In genomic region chr1:224617410-224618361, GRCh38 we compare ENCODE assay signal across 9 cellular contexts. TPM values are rescaled to one million over a fixed set of nuclear protein-coding genes. Genes with fewer than 3 reads are reported as not detected.
DNase-seq lines count a peak whose midpoint lies in the region; ATAC-seq and TF ChIP-seq lines count a peak whose summit lies in the region.
"Had no signal": no experiment of that assay in that cellular context is flagged by ENCODE, and none has a peak within 500 bp of the region (broad histone marks: within the 10 kb centered on the region; RNA-seq: fewer than 3 reads in every experiment).

No MANE protein-coding gene starts in this region.

- no peaks in the 10 kb centered on the region for H3K36me3 Mint-ChIP-seq in activated naive CD4-positive, alpha-beta T cell treated with anti-CD3 and anti-CD28 coated beads, Interleukin-2, amount 50 U/mL, for 24 hours
- peaks cover 4% of the 10 kb centered on the region for H3K36me3 Mint-ChIP-seq in activated naive CD4-positive, alpha-beta T cell treated with anti-CD3 and anti-CD28 coated beads, Interleukin-2, amount 10 ng/mL, durations not matched to agents 7 days and 5 days
- peaks cover 14% of the 10 kb centered on the region for H3K36me3 Mint-ChIP-seq in activated T-helper 2 cell treated with anti-CD3 and anti-CD28 coated beads, Interferon-gamma antibody, Interleukin-2, Interleukin-4, amounts not matched to agents 10 μg/mL and 5 μg/mL and 100 μg/mL, durations not matched to agents 14 hours and 24 hours and 36 hours (ENCODE audit: low read depth)
- H3K36me3 Mint-ChIP-seq in type B pancreatic cell: no peaks in the 10 kb centered on the region

- H3K4me1 Mint-ChIP-seq in activated naive CD4-positive, alpha-beta T cell treated with anti-CD3 and anti-CD28 coated beads, Interleukin-2, amount 50 U/mL, for 24 hours: peaks cover 26% of the 10 kb centered on the region
- peaks cover 28% of the 10 kb centered on the region for H3K4me1 Mint-ChIP-seq in activated naive CD4-positive, alpha-beta T cell treated with anti-CD3 and anti-CD28 coated beads, Interleukin-2, amount 10 ng/mL, durations not matched to agents 7 days and 5 days
- H3K4me1 Mint-ChIP-seq in activated T-helper 2 cell treated with anti-CD3 and anti-CD28 coated beads, Interferon-gamma antibody, Interleukin-2, Interleukin-4, amounts not matched to agents 10 μg/mL and 5 μg/mL and 100 μg/mL, durations not matched to agents 14 hours and 24 hours and 36 hours (ENCODE audit: low read depth): peaks cover 32% of the 10 kb centered on the region
- H3K4me1 Mint-ChIP-seq in type B pancreatic cell (ENCODE audit: unreplicated experiment): peaks cover 8% of the 10 kb centered on the region

- H3K27me3 Mint-ChIP-seq in activated naive CD4-positive, alpha-beta T cell treated with anti-CD3 and anti-CD28 coated beads, Interleukin-2, amount 50 U/mL, for 24 hours: peaks cover 50% of the 10 kb centered on the region
- peaks cover 93% of the 10 kb centered on the region for H3K27me3 Mint-ChIP-seq in activated naive CD4-positive, alpha-beta T cell treated with anti-CD3 and anti-CD28 coated beads, Interleukin-2, amount 10 ng/mL, durations not matched to agents 7 days and 5 days
- H3K27me3 Mint-ChIP-seq in activated T-helper 2 cell treated with anti-CD3 and anti-CD28 coated beads, Interferon-gamma antibody, Interleukin-2, Interleukin-4, amounts not matched to agents 10 μg/mL and 5 μg/mL and 100 μg/mL, durations not matched to agents 14 hours and 24 hours and 36 hours (ENCODE audit: low read depth): peaks cover 71% of the 10 kb centered on the region
- peaks cover 82% of the 10 kb centered on the region for H3K27me3 Mint-ChIP-seq in type B pancreatic cell

- ATAC-seq in right lobe of liver: no peak

- H3K4me1 ChIP-seq in iPS-20b (ENCODE audit: insufficient read depth, low read length): no peaks in the 10 kb centered on the region
- peaks cover 0 to 12% (median 0%) of the 10 kb centered on the region in 4 donors for H3K4me1 ChIP-seq in right lobe of liver

- no peak overlapping the region for H3K9ac ChIP-seq in iPS-20b (ENCODE audit: low read depth, low read length)

- TF ChIP-seq POLR2A in right lobe of liver (IDR thresholded peaks at IDR 0.05): no peak

- intact Hi-C loops in activated T-helper 2 cell treated with anti-CD3 and anti-CD28 coated beads, Interferon-gamma antibody, Interleukin-2, Interleukin-4, amounts not matched to agents 10 μg/mL and 5 μg/mL and 100 μg/mL, durations not matched to agents 14 hours and 24 hours and 36 hours (cut with micrococcal nuclease): no loop called here
- intact Hi-C loops in right lobe of liver (cut with DNase I): no loop called here

- peaks cover 12% of the 10 kb centered on the region for H3K9me3 Mint-ChIP-seq in activated naive CD4-positive, alpha-beta T cell treated with anti-CD3 and anti-CD28 coated beads, Interleukin-2, amount 50 U/mL, for 24 hours
- peaks cover 11% of the 10 kb centered on the region for H3K9me3 Mint-ChIP-seq in activated naive CD4-positive, alpha-beta T cell treated with anti-CD3 and anti-CD28 coated beads, Interleukin-2, amount 10 ng/mL, durations not matched to agents 7 days and 5 days
- peaks cover 14% of the 10 kb centered on the region for H3K9me3 Mint-ChIP-seq in activated T-helper 2 cell treated with anti-CD3 and anti-CD28 coated beads, Interferon-gamma antibody, Interleukin-2, Interleukin-4, amounts not matched to agents 10 μg/mL and 5 μg/mL and 100 μg/mL, durations not matched to agents 14 hours and 24 hours and 36 hours
- H3K9me3 Mint-ChIP-seq in type B pancreatic cell: peaks cover 11% of the 10 kb centered on the region

- CTCF ChIA-PET in activated naive CD4-positive, alpha-beta T cell treated with anti-CD3 and anti-CD28 coated beads, Interleukin-2, amount 10 ng/mL, durations not matched to agents 7 days and 5 days (lab: Charles Lee): no interaction called here

- 5% methylated on average over 33 of the region's 55 CpGs for WGBS in right lobe of liver (ENCODE audit: insufficient coverage, low coverage, low lambda C conversion rate, missing lambda C conversion rate)

- no peak for DNase-seq in activated naive CD4-positive, alpha-beta T cell treated with anti-CD3 and anti-CD28 coated beads, Interleukin-2, amount 10 ng/mL, durations not matched to agents 7 days and 5 days
- no peak for DNase-seq in activated T-helper 2 cell treated with anti-CD3 and anti-CD28 coated beads, Interferon-gamma antibody, Interleukin-2, Interleukin-4, amounts not matched to agents 10 μg/mL and 5 μg/mL and 100 μg/mL, durations not matched to agents 14 hours and 24 hours and 36 hours (ENCODE audit: low spot score)
- DNase-seq in type B pancreatic cell (ENCODE audit: extremely low spot score, unreplicated experiment) (no peak), right lobe of liver (no peak), mesenteric fat pad (ENCODE audit: low spot score) (no peak), NCI-H2029 treated with DMSO at 0.1 percent for 48 hours (lab: John Stamatoyannopoulos, UW) (no peak)
- DNase-seq: NCI-H2081 had no signal

- peaks cover 73% of the 10 kb centered on the region for H3K27me3 ChIP-seq in iPS-20b (ENCODE audit: insufficient read depth, low read length)
- H3K27me3 ChIP-seq in right lobe of liver: peaks cover 8 to 29% of the 10 kb centered on the region in 2 donors

- H3K27ac ChIP-seq in iPS-20b (ENCODE audit: low read length): no peak overlapping the region
- H3K27ac ChIP-seq in right lobe of liver: no peak overlapping the region

- peak overlapping the region; percentile 66 for H3K4me3 Mint-ChIP-seq in activated naive CD4-positive, alpha-beta T cell treated with anti-CD3 and anti-CD28 coated beads, Interleukin-2, amount 50 U/mL, for 24 hours
- H3K4me3 Mint-ChIP-seq in activated naive CD4-positive, alpha-beta T cell treated with anti-CD3 and anti-CD28 coated beads, Interleukin-2, amount 10 ng/mL, durations not matched to agents 7 days and 5 days: no peak overlapping the region
- peak overlapping the region; percentile 70 for H3K4me3 Mint-ChIP-seq in activated T-helper 2 cell treated with anti-CD3 and anti-CD28 coated beads, Interferon-gamma antibody, Interleukin-2, Interleukin-4, amounts not matched to agents 10 μg/mL and 5 μg/mL and 100 μg/mL, durations not matched to agents 14 hours and 24 hours and 36 hours (ENCODE audit: low read depth)
- peak overlapping the region; percentile 84 for H3K4me3 Mint-ChIP-seq in type B pancreatic cell

- H3K27ac Mint-ChIP-seq in activated naive CD4-positive, alpha-beta T cell treated with anti-CD3 and anti-CD28 coated beads, Interleukin-2, amount 50 U/mL, for 24 hours: no peak overlapping the region
- H3K27ac Mint-ChIP-seq in activated naive CD4-positive, alpha-beta T cell treated with anti-CD3 and anti-CD28 coated beads, Interleukin-2, amount 10 ng/mL, durations not matched to agents 7 days and 5 days: no peak overlapping the region
- H3K27ac Mint-ChIP-seq in activated T-helper 2 cell treated with anti-CD3 and anti-CD28 coated beads, Interferon-gamma antibody, Interleukin-2, Interleukin-4, amounts not matched to agents 10 μg/mL and 5 μg/mL and 100 μg/mL, durations not matched to agents 14 hours and 24 hours and 36 hours: no peak overlapping the region
- H3K27ac Mint-ChIP-seq in type B pancreatic cell: no peak overlapping the region

- no peak for TF ChIP-seq CTCF in type B pancreatic cell (conservative IDR thresholded peaks at IDR 0.05)
- TF ChIP-seq CTCF in right lobe of liver (IDR thresholded peaks at IDR 0.05): no peak

- H3K4me3 ChIP-seq in iPS-20b (ENCODE audit: low read length) (peak overlapping the region; percentile 60), right lobe of liver (no peak overlapping the region)

- H3K36me3 ChIP-seq in iPS-20b (ENCODE audit: insufficient read depth, low read depth, low read length) (no peaks in the 10 kb centered on the region), right lobe of liver (no peaks in the 10 kb centered on the region)

- H3K9me3 ChIP-seq in iPS-20b (ENCODE audit: insufficient read depth, low read depth, low read length) (no peaks in the 10 kb centered on the region; the same call in 1 of the 2 replicates), right lobe of liver (no peaks in the 10 kb centered on the region)

RNA-seq across cellular contexts. Expression of gene CNIH3, which starts 1.6 kb away (rescaled TPM):
- total RNA-seq in activated T-helper 2 cell treated with anti-CD3 and anti-CD28 coated beads, Interferon-gamma antibody, Interleukin-2, Interleukin-4, amounts not matched to agents 10 μg/mL and 5 μg/mL and 100 μg/mL, durations not matched to agents 14 hours and 24 hours and 36 hours: 0.94 and 1.5 TPM in 2 replicates
- total RNA-seq in type B pancreatic cell (ENCODE audit: low replicate concordance) (1.8 and 4.5 TPM in 2 replicates), right lobe of liver (1 to 10 TPM in 1 of 6 experiments, under 1 TPM in 5; 0.12 to 1.6 (median 0.55) TPM), mesenteric fat pad (3.0 TPM)
